In the genomic region with DNA sequence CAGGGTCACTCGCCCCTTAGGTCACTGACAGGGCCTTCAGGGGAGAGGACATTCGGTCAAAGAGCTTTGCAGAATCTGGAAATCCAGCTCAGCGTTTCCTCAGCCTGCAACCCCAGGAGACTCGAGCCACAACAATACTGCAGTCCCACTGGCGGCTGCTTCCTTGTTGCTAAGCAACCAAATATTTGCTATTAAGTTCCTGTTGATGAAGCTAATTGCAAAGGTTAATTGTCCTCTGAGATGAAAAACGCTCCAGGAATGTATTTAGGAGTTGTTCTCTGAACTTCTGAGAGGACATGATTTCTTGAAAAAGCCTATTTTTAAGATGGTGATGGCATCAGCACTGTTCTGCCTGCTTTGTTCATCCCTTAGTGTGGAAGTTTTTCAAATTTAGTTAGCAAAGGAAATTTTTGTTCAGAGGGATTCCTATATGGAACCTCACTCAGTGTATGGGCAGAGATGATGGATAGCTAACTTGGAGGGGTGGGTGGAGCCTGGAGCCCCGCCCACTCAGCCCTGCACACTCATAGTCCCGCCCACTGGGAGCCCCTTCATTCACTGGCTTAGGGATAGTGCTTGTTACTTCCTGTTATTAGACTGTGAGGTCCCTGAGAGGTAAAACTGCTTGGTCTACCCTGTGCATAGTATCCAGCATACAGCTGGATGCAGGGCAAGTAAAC, we compare ENCODE assay signal across 8 cellular contexts.
DNase-seq lines count a peak whose midpoint lies in the region; ATAC-seq and TF ChIP-seq lines count a peak whose summit lies in the region.

No MANE protein-coding gene starts in this region.

- no peaks in the 10 kb centered on the region for H3K9me3 ChIP-seq in heart right ventricle

- no peaks in the 10 kb centered on the region for H3K27me3 Mint-ChIP-seq in activated CD8-positive, alpha-beta T cell treated with anti-CD3 and anti-CD28 coated beads for 36 hours

- H3K4me3 ChIP-seq in heart right ventricle (no peak overlapping the region), skin epidermis (no peak overlapping the region)

- H3K4me1 Mint-ChIP-seq in activated CD8-positive, alpha-beta T cell treated with anti-CD3 and anti-CD28 coated beads for 36 hours (ENCODE audit: low read depth) = peaks cover 7% of the 10 kb centered on the region

- no peaks in the 10 kb centered on the region for H3K36me3 ChIP-seq in heart right ventricle

- DNase-seq in activated CD4-positive, CD25-positive, alpha-beta regulatory T cell treated with anti-CD3 and anti-CD28 coated beads, Interleukin-2, amount 50 U/mL, for 72 hours = no peak
- peak; percentile 89 for DNase-seq in HT-29 (ENCODE audit: low spot score)
- DNase-seq in activated CD8-positive, alpha-beta T cell treated with anti-CD3 and anti-CD28 coated beads for 36 hours = peak; percentile 50
- DNase-seq in heart right ventricle = peak; percentile 46 to 70
- DNase-seq in NCI-H1694 (lab: John Stamatoyannopoulos, UW) = no peak
- DNase-seq in NCI-H524 treated with DMSO at 0.1 percent for 48 hours (lab: John Stamatoyannopoulos, UW) = no peak

- POLR2A ChIA-PET in activated CD8-positive, alpha-beta T cell treated with anti-CD3 and anti-CD28 coated beads for 36 hours (lab: Charles Lee) = no interaction called here

- no peaks in the 10 kb centered on the region for H3K36me3 Mint-ChIP-seq in activated CD8-positive, alpha-beta T cell treated with anti-CD3 and anti-CD28 coated beads for 36 hours (ENCODE audit: low read depth)

- peak; percentile 58 to 77 for ATAC-seq in activated CD4-positive, CD25-positive, alpha-beta regulatory T cell treated with anti-CD3 and anti-CD28 coated beads, Interleukin-2, amount 50 U/mL, for 24 hours
- ATAC-seq in activated CD8-positive, alpha-beta T cell treated with anti-CD3 and anti-CD28 coated beads for 36 hours = peak; percentile 78
- peak; percentile 78 to 92 (median 86) for ATAC-seq in heart right ventricle

- H3K4me3 Mint-ChIP-seq in activated CD8-positive, alpha-beta T cell treated with anti-CD3 and anti-CD28 coated beads for 36 hours = no peak overlapping the region

- WGBS in heart right ventricle, 2 donors = 24 to 33% methylated on average over 8 of the region's 8 CpGs

- no peaks in the 10 kb centered on the region for H3K27me3 ChIP-seq in heart right ventricle

- peaks cover 2% of the 10 kb centered on the region for H3K9me3 Mint-ChIP-seq in activated CD8-positive, alpha-beta T cell treated with anti-CD3 and anti-CD28 coated beads for 36 hours

- no peak overlapping the region for H3K27ac Mint-ChIP-seq in activated CD8-positive, alpha-beta T cell treated with anti-CD3 and anti-CD28 coated beads for 36 hours

- intact Hi-C loops in activated CD8-positive, alpha-beta T cell treated with anti-CD3 and anti-CD28 coated beads for 36 hours (cut with micrococcal nuclease) = no loop called here
- intact Hi-C loops in heart right ventricle (cut with DNase I) = loop anchor here in 1 of 10 donors (5.0 kb wide), 1 partner anchor 378 kb away; a partner anchor contains a TSS

- TF ChIP-seq CTCF in activated CD8-positive, alpha-beta T cell treated with anti-CD3 and anti-CD28 coated beads for 36 hours (IDR thresholded peaks at IDR 0.05) = no peak
- TF ChIP-seq CTCF in heart right ventricle (IDR thresholded peaks at IDR 0.05) = no peak

- peak overlapping the region; percentile 37 to 89 (median 76) for H3K27ac ChIP-seq in heart right ventricle
- peak overlapping the region in 17 of 21 experiments; percentile 11 to 78 (median 58) for H3K27ac ChIP-seq in skin epidermis

- peaks cover 10 to 39% (median 27%) of the 10 kb centered on the region in 9 donors for H3K4me1 ChIP-seq in heart right ventricle

- CTCF ChIA-PET in activated CD8-positive, alpha-beta T cell treated with anti-CD3 and anti-CD28 coated beads for 36 hours (lab: Charles Lee) = no interaction called here

Comparison
In these comparisons a context has a peak if more than half of its experiments do, and no peak if none do; other contexts are left out.
1. DNase-seq: peak in HT-29 (single experiment), activated CD8-positive, alpha-beta T cell treated with anti-CD3 and anti-CD28 coated beads for 36 hours (single experiment) and heart right ventricle (2 of 2); none in activated CD4-positive, CD25-positive, alpha-beta regulatory T cell treated with anti-CD3 and anti-CD28 coated beads, Interleukin-2, amount 50 U/mL, for 72 hours (single experiment), NCI-H1694 (single experiment) and NCI-H524 treated with DMSO at 0.1 percent for 48 hours (single experiment).
2. Peak in every context shown above with its lines, with median percentiles within 50 percentile points of each other: ATAC-seq.